In genomic region chr20:2130668-2131067, GRCh38 we compare ENCODE assay signal across 2 cellular contexts.
TF ChIP-seq lines count a peak whose summit lies in the region.

No MANE protein-coding gene starts in this region.

TF ChIP-seq in SK-N-SH, 30 proteins besides CTCF, POLR2A, EP300 and RAD21 (continued from another document):
- TF ChIP-seq, protein P1, sequence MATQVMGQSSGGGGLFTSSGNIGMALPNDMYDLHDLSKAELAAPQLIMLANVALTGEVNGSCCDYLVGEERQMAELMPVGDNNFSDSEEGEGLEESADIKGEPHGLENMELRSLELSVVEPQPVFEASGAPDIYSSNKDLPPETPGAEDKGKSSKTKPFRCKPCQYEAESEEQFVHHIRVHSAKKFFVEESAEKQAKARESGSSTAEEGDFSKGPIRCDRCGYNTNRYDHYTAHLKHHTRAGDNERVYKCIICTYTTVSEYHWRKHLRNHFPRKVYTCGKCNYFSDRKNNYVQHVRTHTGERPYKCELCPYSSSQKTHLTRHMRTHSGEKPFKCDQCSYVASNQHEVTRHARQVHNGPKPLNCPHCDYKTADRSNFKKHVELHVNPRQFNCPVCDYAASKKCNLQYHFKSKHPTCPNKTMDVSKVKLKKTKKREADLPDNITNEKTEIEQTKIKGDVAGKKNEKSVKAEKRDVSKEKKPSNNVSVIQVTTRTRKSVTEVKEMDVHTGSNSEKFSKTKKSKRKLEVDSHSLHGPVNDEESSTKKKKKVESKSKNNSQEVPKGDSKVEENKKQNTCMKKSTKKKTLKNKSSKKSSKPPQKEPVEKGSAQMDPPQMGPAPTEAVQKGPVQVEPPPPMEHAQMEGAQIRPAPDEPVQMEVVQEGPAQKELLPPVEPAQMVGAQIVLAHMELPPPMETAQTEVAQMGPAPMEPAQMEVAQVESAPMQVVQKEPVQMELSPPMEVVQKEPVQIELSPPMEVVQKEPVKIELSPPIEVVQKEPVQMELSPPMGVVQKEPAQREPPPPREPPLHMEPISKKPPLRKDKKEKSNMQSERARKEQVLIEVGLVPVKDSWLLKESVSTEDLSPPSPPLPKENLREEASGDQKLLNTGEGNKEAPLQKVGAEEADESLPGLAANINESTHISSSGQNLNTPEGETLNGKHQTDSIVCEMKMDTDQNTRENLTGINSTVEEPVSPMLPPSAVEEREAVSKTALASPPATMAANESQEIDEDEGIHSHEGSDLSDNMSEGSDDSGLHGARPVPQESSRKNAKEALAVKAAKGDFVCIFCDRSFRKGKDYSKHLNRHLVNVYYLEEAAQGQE (IDR thresholded peaks at IDR 0.05; ENCODE audit: low read depth, low read length) = no peak
- no peak for TF ChIP-seq YY1 (IDR thresholded peaks at IDR 0.05; ENCODE audit: low read depth)

TF ChIP-seq in SK-N-SH treated with all-trans-retinoic acid at 6 μM for 48 hours, 23 proteins besides CTCF, POLR2A, EP300 and RAD21 (continued from another document):
- TF ChIP-seq PATZ1 (CRISPR knock-in tag; IDR thresholded peaks at IDR 0.05; ENCODE audit: borderline replicate concordance) (no peak), ARNTL (CRISPR knock-in tag; IDR thresholded peaks at IDR 0.05; ENCODE audit: borderline replicate concordance, low read depth) (no peak), TCF4 (CRISPR knock-in tag; IDR thresholded peaks at IDR 0.05; ENCODE audit: borderline replicate concordance) (no peak), GLIS3 (CRISPR knock-in tag; IDR thresholded peaks at IDR 0.05) (no peak), ESRRG (CRISPR knock-in tag; IDR thresholded peaks at IDR 0.05) (no peak)
